In genomic region chr17:17823433-17824118, GRCh38 we compare ENCODE assay signal across 8 cellular contexts. TPM values are rescaled to one million over a fixed set of nuclear protein-coding genes. Genes with fewer than 3 reads are reported as not detected.
A peak's percentile ranks its signal among the peaks of the same experiment; 100 is the strongest.
DNase-seq lines count a peak whose midpoint lies in the region; ATAC-seq and TF ChIP-seq lines count a peak whose summit lies in the region.

No MANE protein-coding gene starts in this region.

- H3K27me3 Mint-ChIP-seq in activated naive CD4-positive, alpha-beta T cell treated with anti-CD3 and anti-CD28 coated beads for 36 hours (ENCODE audit: low read depth), result no peaks in the 10 kb centered on the region

- no peaks in the 10 kb centered on the region; the same call in 1 of the 2 replicates for H3F3A ChIP-seq in GM23248 (ENCODE audit: insufficient read depth)

- intact Hi-C loops in activated naive CD4-positive, alpha-beta T cell treated with anti-CD3 and anti-CD28 coated beads for 36 hours (cut with micrococcal nuclease), result loop anchor here (1.0 to 5.0 kb wide), 5 partner anchors 11 to 1554 kb away; partner anchors contain the start of gene MAPK7
- intact Hi-C loops in thyroid gland (cut with DNase I), result no loop called here

- no peaks in the 10 kb centered on the region for H3K27me3 ChIP-seq in GM23248 (replicated peaks; ENCODE audit: insufficient read depth)
- no peaks in the 10 kb centered on the region for H3K27me3 ChIP-seq in thyroid gland

- H3K9me3 ChIP-seq in GM23248 (ENCODE audit: low read depth) (no peaks in the 10 kb centered on the region), thyroid gland (no peaks in the 10 kb centered on the region)

- H3K9ac ChIP-seq in GM23248, result peak overlapping the region; percentile 56

- DNase-seq in GDM1 (lab: John Stamatoyannopoulos, UW) (peak; percentile 82), GM23248 (peak; percentile 91), LNCaP clone FGC (ENCODE audit: low read depth) (no peak), SK-MEL-5 (ENCODE audit: low read depth, low spot score) (peak; percentile 90), globus pallidus (ENCODE audit: low spot score) (peak; percentile 94), omental fat pad (ENCODE audit: low spot score) (peak; percentile 50), thyroid gland (peak; percentile 86 to 88)
- peak; percentile 82 for DNase-seq in activated naive CD4-positive, alpha-beta T cell treated with anti-CD3 and anti-CD28 coated beads for 36 hours

- H3K36me3 ChIP-seq in GM23248 (ENCODE audit: low read depth) (peaks cover 3% of the 10 kb centered on the region; the same call in 1 of the 2 replicates), thyroid gland (peaks cover 7 to 16% of the 10 kb centered on the region in 2 donors)

- WGBS in GM23248 (ENCODE audit: low coverage in 1 of 2, low lambda C conversion rate in 2 of 2, missing lambda C conversion rate in 2 of 2), 2 experiments, result 2% methylated on average over 23 to 66 of the region's 69 CpGs
- 2 to 4% methylated on average over 22 to 25 of the region's 69 CpGs for WGBS in thyroid gland, 2 donors

- H3K27ac Mint-ChIP-seq in activated naive CD4-positive, alpha-beta T cell treated with anti-CD3 and anti-CD28 coated beads for 36 hours, result peak overlapping the region; percentile 91

- H3K4me3 ChIP-seq in GM23248 (peak overlapping the region; percentile 54), LNCaP clone FGC (ENCODE audit: low read depth, low read length) (peak overlapping the region; percentile 93), thyroid gland (replicated peaks in 1 of 3) (peak overlapping the region in 1 of 3 donors; percentile 40)

- TF ChIP-seq POLR2A in thyroid gland (IDR thresholded peaks at IDR 0.05), result peak in 1 of 2 donors; percentile 48

- no peaks in the 10 kb centered on the region for H3K9me2 ChIP-seq in GM23248 (ENCODE audit: insufficient read depth)

- TF ChIP-seq CTCF in LNCaP clone FGC (IDR thresholded peaks at IDR 0.05; ENCODE audit: control insufficient read depth, extremely low read depth, insufficient read depth) (no peak), omental fat pad (IDR thresholded peaks at IDR 0.05) (no peak), thyroid gland (IDR thresholded peaks at IDR 0.05) (no peak)

- CTCF ChIA-PET in activated naive CD4-positive, alpha-beta T cell treated with anti-CD3 and anti-CD28 coated beads for 36 hours (lab: Charles Lee), result interaction anchor here (0.8 kb wide), 1 partner anchor 13 kb away, joined by 3 read pairs; the partner anchor contains the start of gene SREBF1

- peak overlapping the region; percentile 75 for H3K4me3 Mint-ChIP-seq in activated naive CD4-positive, alpha-beta T cell treated with anti-CD3 and anti-CD28 coated beads for 36 hours

- peaks cover 28% of the 10 kb centered on the region for H3K36me3 Mint-ChIP-seq in activated naive CD4-positive, alpha-beta T cell treated with anti-CD3 and anti-CD28 coated beads for 36 hours (ENCODE audit: low read depth)

- H3K4me1 ChIP-seq in GM23248 (ENCODE audit: insufficient read depth), result peaks cover 35% of the 10 kb centered on the region
- peaks cover 41 to 68% of the 10 kb centered on the region in 2 donors for H3K4me1 ChIP-seq in thyroid gland

- H3K4me2 ChIP-seq in GM23248 (ENCODE audit: unreplicated experiment), result peak overlapping the region; percentile 78

- H4K20me1 ChIP-seq in GM23248 (ENCODE audit: insufficient read depth), result no peaks in the 10 kb centered on the region

- in situ Hi-C loops in GM23248 (cut with MboI), result no loop called here
- in situ Hi-C loops in SK-MEL-5 (cut with HindIII; ENCODE audit: low pct_unique_long_range_greater_than_20kb, low sequenced_read_pairs), result no loop called here

- H3K9me3 Mint-ChIP-seq in activated naive CD4-positive, alpha-beta T cell treated with anti-CD3 and anti-CD28 coated beads for 36 hours, result no peaks in the 10 kb centered on the region

- H3K4me1 Mint-ChIP-seq in activated naive CD4-positive, alpha-beta T cell treated with anti-CD3 and anti-CD28 coated beads for 36 hours (ENCODE audit: low read depth), result peaks cover 94% of the 10 kb centered on the region

- peaks cover 31% of the 10 kb centered on the region for H3K79me2 ChIP-seq in GM23248 (ENCODE audit: insufficient read depth)

- H2AFZ ChIP-seq in GM23248, result peak overlapping the region; percentile 24; the same call in 1 of the 2 replicates

- ATAC-seq in omental fat pad (ENCODE audit: low FRiP score), result peak; percentile 83

- H3K27ac ChIP-seq in GM23248, result peak overlapping the region; percentile 36
- peak overlapping the region; percentile 85 to 91 (median 90) for H3K27ac ChIP-seq in thyroid gland

RNA-seq across cellular contexts. Expression of gene SREBF1, which starts 13.2 kb away (rescaled TPM):
- total RNA-seq in GM23248 (2014; rRNA removed; shearing (Covaris generic)), result 34.4 and 36.2 TPM in 2 replicates
- 14.3 and 19.2 TPM in 2 replicates for polyA plus RNA-seq in GM23248 (2016; fragmentation: Nextera tagmentation; extraction: Ambion mirVana)
- 75.8 and 77.3 TPM in 2 replicates for total RNA-seq in SK-MEL-5 (2014; rRNA removed; shearing (Covaris generic))
- 214 and 274 TPM in 2 replicates for polyA plus RNA-seq in SK-MEL-5 (2015; cell fraction: cytosol; rRNA removed)
- polyA plus RNA-seq in SK-MEL-5 (2015; cell fraction: nucleus; rRNA removed), result 366 and 503 TPM in 2 replicates
- total RNA-seq in activated naive CD4-positive, alpha-beta T cell treated with anti-CD3 and anti-CD28 coated beads for 36 hours, result 10 to 100 TPM; 79.3 to 84.9 TPM
- total RNA-seq in omental fat pad (100 to 1,000 TPM in 1 of 4 donors, 10 to 100 TPM in 3; 18.5 to 118 (median 31.2) TPM), thyroid gland (10 to 100 TPM; 44.6 to 89.4 (median 63.0) TPM)
